ENCODE assay signal across 17 cellular contexts in genomic region chr1:201660931-201661822, GRCh38.
"Had no signal": no experiment of that assay in that cellular context is flagged by ENCODE, and none has a peak within 500 bp of the region (broad histone marks: within the 10 kb centered on the region; RNA-seq: fewer than 3 reads in every experiment).

No MANE protein-coding gene starts in this region.

- DNase-seq: activated CD4-positive, alpha-beta T cell treated with anti-CD3 and anti-CD28 coated beads for 36 hours; activated CD8-positive, alpha-beta memory T cell treated with anti-CD3 and anti-CD28 coated beads, Interleukin-2, amount 50 U/mL, for 4 hours; activated CD8-positive, alpha-beta T cell treated with anti-CD3 and anti-CD28 coated beads for 36 hours; activated naive CD8-positive, alpha-beta T cell treated with anti-CD3 and anti-CD28 coated beads, Interleukin-2, amount 10 ng/mL, durations not matched to agents 7 days and 5 days; colonic mucosa; effector CD4-positive, alpha-beta T cell; gastrocnemius medialis; heart right ventricle; islet precursor cell; small intestine; T-helper 9 cell had no signal

- H3K9me3 ChIP-seq: ascending aorta, colonic mucosa, gastrocnemius medialis, heart right ventricle, neutrophil, right atrium auricular region, tibial nerve had no signal

- H3K4me3 Mint-ChIP-seq: activated CD4-positive, alpha-beta T cell treated with anti-CD3 and anti-CD28 coated beads for 36 hours; activated CD8-positive, alpha-beta T cell treated with anti-CD3 and anti-CD28 coated beads for 36 hours; activated naive CD8-positive, alpha-beta T cell treated with anti-CD3 and anti-CD28 coated beads, Interleukin-2, amount 10 ng/mL, durations not matched to agents 7 days and 5 days had no signal

- H3K27ac ChIP-seq: ascending aorta, cardiac muscle cell, colonic mucosa, gastrocnemius medialis, heart right ventricle, neutrophil, right atrium auricular region, tibial nerve had no signal

- H3K27me3 ChIP-seq: ascending aorta, cardiac muscle cell, colonic mucosa, gastrocnemius medialis, heart right ventricle, neutrophil, right atrium auricular region, tibial nerve had no signal

- ATAC-seq: activated CD4-positive, alpha-beta T cell treated with anti-CD3 and anti-CD28 coated beads for 36 hours; activated CD8-positive, alpha-beta T cell treated with anti-CD3 and anti-CD28 coated beads for 36 hours; gastrocnemius medialis; heart right ventricle; left lobe of liver had no signal

- H3K9me3 Mint-ChIP-seq: activated CD8-positive, alpha-beta T cell treated with anti-CD3 and anti-CD28 coated beads for 36 hours; activated naive CD8-positive, alpha-beta T cell treated with anti-CD3 and anti-CD28 coated beads, Interleukin-2, amount 10 ng/mL, durations not matched to agents 7 days and 5 days had no signal

- H3K4me1 Mint-ChIP-seq: activated CD4-positive, alpha-beta T cell treated with anti-CD3 and anti-CD28 coated beads for 36 hours; activated naive CD8-positive, alpha-beta T cell treated with anti-CD3 and anti-CD28 coated beads, Interleukin-2, amount 10 ng/mL, durations not matched to agents 7 days and 5 days had no signal

- H3K36me3 Mint-ChIP-seq: activated naive CD8-positive, alpha-beta T cell treated with anti-CD3 and anti-CD28 coated beads, Interleukin-2, amount 10 ng/mL, durations not matched to agents 7 days and 5 days had no signal

- H3K27me3 Mint-ChIP-seq: activated CD8-positive, alpha-beta T cell treated with anti-CD3 and anti-CD28 coated beads for 36 hours had no signal

- H3K27ac Mint-ChIP-seq: activated CD4-positive, alpha-beta T cell treated with anti-CD3 and anti-CD28 coated beads for 36 hours; activated CD8-positive, alpha-beta T cell treated with anti-CD3 and anti-CD28 coated beads for 36 hours; activated naive CD8-positive, alpha-beta T cell treated with anti-CD3 and anti-CD28 coated beads, Interleukin-2, amount 10 ng/mL, durations not matched to agents 7 days and 5 days had no signal

- H3K4me3 ChIP-seq: ascending aorta, cardiac muscle cell, colonic mucosa, gastrocnemius medialis, heart right ventricle, right atrium auricular region, tibial nerve had no signal
